Comparison of ENCODE assay signal across 20 cellular contexts in genomic region chr2:181916726-181917377, GRCh38. TPM values are rescaled to one million over a fixed set of nuclear protein-coding genes. Genes with fewer than 3 reads are reported as not detected.
DNase-seq lines count a peak whose midpoint lies in the region; ATAC-seq, FAIRE-seq and TF ChIP-seq lines count a peak whose summit lies in the region.
"Had no signal": no experiment of that assay in that cellular context is flagged by ENCODE, and none has a peak within 500 bp of the region (broad histone marks: within the 10 kb centered on the region; RNA-seq: fewer than 3 reads in every experiment).

No MANE protein-coding gene starts in this region.

- H3K4me3 ChIP-seq in GM23248 (no peak overlapping the region), endothelial cell of umbilical vein (replicated peaks in 1 of 3; ENCODE audit: insufficient read depth in 1 of 3, low read depth in 1 of 3, low read length in 3 of 3) (no peak overlapping the region)
- H3K4me3 ChIP-seq: heart left ventricle had no signal

- no peak for TF ChIP-seq POLR2A in endothelial cell of umbilical vein (IDR thresholded peaks at IDR 0.05; ENCODE audit: low read depth, low read length)

- H3K36me3 ChIP-seq in GM23248 (ENCODE audit: low read depth) (peaks cover 84% of the 10 kb centered on the region), endothelial cell of umbilical vein (ENCODE audit: control insufficient read depth in 2 of 2, extremely low read depth in 1 of 2, insufficient read depth in 2 of 2, low read length in 2 of 2) (peaks cover 39 to 55% of the 10 kb centered on the region in 2 experiments)

- H3K4me1 Mint-ChIP-seq in osteocyte (ENCODE audit: unreplicated experiment): peaks cover 8% of the 10 kb centered on the region
- H3K4me1 Mint-ChIP-seq: CD14-positive monocyte, natural killer cell had no signal

- TF ChIP-seq CTCF in endothelial cell of umbilical vein (IDR thresholded peaks at IDR 0.05; ENCODE audit: extremely low read depth in 1 of 2, insufficient read depth in 1 of 2, low read depth in 1 of 2, low read length in 2 of 2) (no peak), osteocyte (IDR thresholded peaks at IDR 0.05) (no peak)

- H3K4me3 Mint-ChIP-seq in osteocyte (ENCODE audit: unreplicated experiment): no peak overlapping the region
- H3K4me3 Mint-ChIP-seq: CD14-positive monocyte, natural killer cell had no signal

- H3K9me3 ChIP-seq in GM23248 (ENCODE audit: low read depth): no peaks in the 10 kb centered on the region
- no peaks in the 10 kb centered on the region for H3K9me3 ChIP-seq in endothelial cell of umbilical vein (replicated peaks; ENCODE audit: control insufficient read depth, insufficient read depth, low read length)
- H3K9me3 ChIP-seq: heart left ventricle had no signal

- peak overlapping the region; percentile 40 for H3K27ac Mint-ChIP-seq in osteocyte (ENCODE audit: unreplicated experiment)
- H3K27ac Mint-ChIP-seq: natural killer cell had no signal

- no TSS peak for BruUV-seq in endothelial cell of umbilical vein (replicated peaks; lab: Mats Ljungman, UMichigan)

- H3K9ac ChIP-seq in GM23248 (no peak overlapping the region), endothelial cell of umbilical vein (replicated peaks; ENCODE audit: extremely low read depth, insufficient read depth, low read length) (peak overlapping the region; percentile 26)

- H2AFZ ChIP-seq in GM23248 (no peak overlapping the region), endothelial cell of umbilical vein (ENCODE audit: low read depth, low read length) (no peak overlapping the region)

- H3K27me3 ChIP-seq in GM23248 (replicated peaks; ENCODE audit: insufficient read depth) (no peaks in the 10 kb centered on the region), endothelial cell of umbilical vein (ENCODE audit: control insufficient read depth in 2 of 2, insufficient read depth in 2 of 2, low read length in 2 of 2) (no peaks in the 10 kb centered on the region)
- H3K27me3 ChIP-seq: heart left ventricle had no signal

- POLR2A ChIA-PET in endothelial cell of umbilical vein (lab: Charles Lee): interaction anchor here (1.6 kb wide), 1 partner anchor 19 kb away, joined by 4 read pairs; no protein-coding TSS in a partner anchor

- H3K27me3 Mint-ChIP-seq in osteocyte (ENCODE audit: unreplicated experiment): no peaks in the 10 kb centered on the region

- no peak for ATAC-seq in HG03196 (IDR thresholded peaks at IDR 0.05; ENCODE audit: unreplicated experiment)
- ATAC-seq: activated CD4-positive, CD25-positive, alpha-beta regulatory T cell treated with anti-CD3 and anti-CD28 coated beads, Interleukin-2, amount 50 U/mL, for 24 hours; heart left ventricle; left ventricle myocardium superior; natural killer cell had no signal

- WGBS in GM23248 (ENCODE audit: low coverage in 1 of 2, low lambda C conversion rate in 2 of 2, missing lambda C conversion rate in 2 of 2), 2 experiments: 66% methylated on average over 4 of the region's 4 CpGs

- no peaks in the 10 kb centered on the region for H3K9me1 ChIP-seq in endothelial cell of umbilical vein (replicated peaks; ENCODE audit: control insufficient read depth, extremely low read depth, insufficient read depth, low read length)

- peak; percentile 33 for FAIRE-seq in endothelial cell of umbilical vein (lab: Jason Lieb, UNC)
- FAIRE-seq: G401.6 had no signal

- H3K27ac ChIP-seq in GM23248 (0 out of 2 replicates have a peak overlapping the region, but pooled peaks have one; percentile 9), endothelial cell of umbilical vein (ENCODE audit: insufficient read depth, low read depth, low read length) (peak overlapping the region; percentile 14)
- H3K27ac ChIP-seq: heart left ventricle had no signal

- peaks cover 61% of the 10 kb centered on the region for H3K36me3 Mint-ChIP-seq in osteocyte (ENCODE audit: unreplicated experiment)

- no peaks in the 10 kb centered on the region for H4K20me1 ChIP-seq in GM23248 (ENCODE audit: insufficient read depth)
- H4K20me1 ChIP-seq in endothelial cell of umbilical vein (replicated peaks; ENCODE audit: control insufficient read depth, extremely low read depth, insufficient read depth, low read length): no peaks in the 10 kb centered on the region

- H3K9me3 Mint-ChIP-seq in osteocyte (ENCODE audit: unreplicated experiment): no peaks in the 10 kb centered on the region
- H3K9me3 Mint-ChIP-seq: CD14-positive monocyte, natural killer cell had no signal

- H3K79me2 ChIP-seq in GM23248 (ENCODE audit: insufficient read depth): peaks cover 24% of the 10 kb centered on the region; the same call in 1 of the 2 replicates
- peaks cover 34% of the 10 kb centered on the region for H3K79me2 ChIP-seq in endothelial cell of umbilical vein (ENCODE audit: control insufficient read depth, insufficient read depth, low read length)

- in situ Hi-C loops in GM23248 (cut with MboI): no loop called here
- in situ Hi-C loops in SK-MEL-5 (cut with HindIII; ENCODE audit: low pct_unique_long_range_greater_than_20kb, low sequenced_read_pairs): no loop called here

- no peaks in the 10 kb centered on the region for H3K9me2 ChIP-seq in GM23248 (ENCODE audit: insufficient read depth)

- DNase-seq in GM23248 (peak; percentile 37), SK-MEL-5 (ENCODE audit: low read depth, low spot score) (peak; percentile 38), endothelial cell of umbilical vein (ENCODE audit: low read depth, low spot score) (peak; percentile 79), osteocyte (ENCODE audit: extremely low spot score, unreplicated experiment) (no peak), NCI-H187 (lab: John Stamatoyannopoulos, UW) (no peak), NCI-H510A (lab: John Stamatoyannopoulos, UW) (no peak)
- DNase-seq in activated effector memory CD4-positive, alpha-beta T cell treated with anti-CD3 and anti-CD28 coated beads, Interleukin-2, amount 50 U/mL, for 16 hours: no peak
- DNase-seq: activated T-cell treated with anti-CD3 and anti-CD28 coated beads for 4 hours; effector CD4-positive, alpha-beta T cell; H7; heart left ventricle; left ventricle myocardium superior; natural killer cell; NCI-H226; stimulated activated CD4-positive, alpha-beta T cell treated with anti-CD3 and anti-CD28 coated beads, Interleukin-4, amount 100 ng/mL, for 1 hour; T-helper 1 cell had no signal

- CTCF ChIA-PET in endothelial cell of umbilical vein (lab: Charles Lee): interaction anchor here (0.8 to 4.9 kb wide), 8 partner anchors 13 to 179 kb away, joined by 3 to 26 read pairs (median 12); no protein-coding TSS in a partner anchor

- intact Hi-C loops in endothelial cell of umbilical vein (cut with micrococcal nuclease): loop anchor here (2.0 kb wide), 1 partner anchor 38 kb away; no protein-coding TSS in a partner anchor

- H3F3A ChIP-seq in GM23248 (ENCODE audit: insufficient read depth): 0 out of 2 replicates have a peak, but pooled peaks cover 3% of the 10 kb centered on the region

- peaks cover 11% of the 10 kb centered on the region for H3K4me1 ChIP-seq in GM23248 (ENCODE audit: insufficient read depth)
- H3K4me1 ChIP-seq in endothelial cell of umbilical vein (ENCODE audit: control insufficient read depth, extremely low read depth, insufficient read depth, low read length): peaks cover 40% of the 10 kb centered on the region

- H3K4me2 ChIP-seq in GM23248 (ENCODE audit: unreplicated experiment): no peak overlapping the region
- peak overlapping the region; percentile 44 for H3K4me2 ChIP-seq in endothelial cell of umbilical vein (ENCODE audit: insufficient read depth, low read length)

- dilution Hi-C loops in endothelial cell of umbilical vein (cut with MboI; ENCODE audit: extremely low pct_ligation_motif_present, low sequenced_read_pairs): loop anchor here (25.0 kb wide), 1 partner anchor 155 kb away; no protein-coding TSS in a partner anchor

TF ChIP-seq in endothelial cell of umbilical vein, 7 proteins besides CTCF, POLR2A, EP300 and RAD21:
- TF ChIP-seq MYC (IDR thresholded peaks at IDR 0.05; ENCODE audit: low read depth, low read length): no peak
- peak; percentile 46 for TF ChIP-seq FOS (IDR thresholded peaks at IDR 0.05; ENCODE audit: borderline replicate concordance, insufficient read depth, low read length)

RNA-seq across cellular contexts. Expression of gene ITPRID2, which starts 25.3 kb away (rescaled TPM):
- total RNA-seq in GM23248 (2014; rRNA removed; shearing (Covaris generic)): 52.7 and 95.4 TPM in 2 replicates
- 26.4 and 27.8 TPM in 2 replicates for polyA plus RNA-seq in GM23248 (2016; fragmentation: Nextera tagmentation; extraction: Ambion mirVana)
- 106 and 112 TPM in 2 replicates for total RNA-seq in SK-MEL-5 (2014; rRNA removed; shearing (Covaris generic))
- polyA plus RNA-seq in SK-MEL-5 (2015; cell fraction: cytosol; rRNA removed): 64.6 and 82.9 TPM in 2 replicates
- 179 and 222 TPM in 2 replicates for polyA plus RNA-seq in SK-MEL-5 (2015; cell fraction: nucleus; rRNA removed)
- 235 and 272 TPM in 2 replicates for total RNA-seq in endothelial cell of umbilical vein
- polyA plus RNA-seq in endothelial cell of umbilical vein: 30.9 and 37.6 TPM in 2 replicates
- polyA plus RNA-seq in endothelial cell of umbilical vein (2011; cell fraction: cytosol; rRNA removed): 56.0 and 56.6 TPM in 2 replicates
- polyA plus RNA-seq in endothelial cell of umbilical vein (2011; cell fraction: nucleus; rRNA removed): 151 and 152 TPM in 2 replicates
- polyA plus RNA-seq in endothelial cell of umbilical vein (2012): 101 and 145 TPM in 2 replicates
- 102 and 113 TPM in 2 replicates for polyA minus RNA-seq in endothelial cell of umbilical vein
- polyA minus RNA-seq in endothelial cell of umbilical vein (2011; cell fraction: cytosol; rRNA and poly(A)+ RNA removed): 55.8 TPM
- polyA minus RNA-seq in endothelial cell of umbilical vein (2011; cell fraction: nucleus; rRNA and poly(A)+ RNA removed): 274 and 443 TPM in 2 replicates
- total RNA-seq in osteocyte: 94.5 and 100 TPM in 2 replicates

Comparison
In these comparisons a context has a peak if more than half of its experiments do, and no peak if none do; other contexts are left out.
1. DNase-seq: peak in GM23248 (single experiment), SK-MEL-5 (single experiment) and endothelial cell of umbilical vein (single experiment); none in osteocyte (single experiment), activated effector memory CD4-positive, alpha-beta T cell treated with anti-CD3 and anti-CD28 coated beads, Interleukin-2, amount 50 U/mL, for 16 hours (single experiment), NCI-H187 (0 of 2) and NCI-H510A (single experiment).